Comparison of ENCODE assay signal across 1 cellular context in the genomic region with DNA sequence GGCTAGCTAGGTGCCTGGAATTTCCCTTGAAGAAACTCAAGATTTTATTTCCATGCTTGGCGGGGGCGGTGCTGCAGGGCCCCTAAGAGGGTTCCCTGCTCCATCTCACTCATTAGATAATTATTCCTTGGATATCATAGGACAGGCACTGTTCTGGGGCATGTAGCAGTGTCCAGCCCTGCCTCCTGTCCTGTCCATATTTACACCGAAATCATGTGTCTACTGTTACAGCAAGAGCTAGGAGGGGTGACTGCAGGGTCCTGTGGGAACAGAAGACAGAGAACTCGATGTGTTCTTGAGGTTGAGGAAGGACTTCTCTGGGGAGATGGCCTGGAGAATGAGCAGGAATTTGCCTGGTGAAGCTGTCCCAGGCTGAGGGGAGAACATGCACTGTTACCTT.
TF ChIP-seq lines count a peak whose summit lies in the region.

No MANE protein-coding gene starts in this region.

TF ChIP-seq in K562, 482 proteins besides CTCF, POLR2A, EP300 and RAD21:
- TF ChIP-seq, protein P1, sequence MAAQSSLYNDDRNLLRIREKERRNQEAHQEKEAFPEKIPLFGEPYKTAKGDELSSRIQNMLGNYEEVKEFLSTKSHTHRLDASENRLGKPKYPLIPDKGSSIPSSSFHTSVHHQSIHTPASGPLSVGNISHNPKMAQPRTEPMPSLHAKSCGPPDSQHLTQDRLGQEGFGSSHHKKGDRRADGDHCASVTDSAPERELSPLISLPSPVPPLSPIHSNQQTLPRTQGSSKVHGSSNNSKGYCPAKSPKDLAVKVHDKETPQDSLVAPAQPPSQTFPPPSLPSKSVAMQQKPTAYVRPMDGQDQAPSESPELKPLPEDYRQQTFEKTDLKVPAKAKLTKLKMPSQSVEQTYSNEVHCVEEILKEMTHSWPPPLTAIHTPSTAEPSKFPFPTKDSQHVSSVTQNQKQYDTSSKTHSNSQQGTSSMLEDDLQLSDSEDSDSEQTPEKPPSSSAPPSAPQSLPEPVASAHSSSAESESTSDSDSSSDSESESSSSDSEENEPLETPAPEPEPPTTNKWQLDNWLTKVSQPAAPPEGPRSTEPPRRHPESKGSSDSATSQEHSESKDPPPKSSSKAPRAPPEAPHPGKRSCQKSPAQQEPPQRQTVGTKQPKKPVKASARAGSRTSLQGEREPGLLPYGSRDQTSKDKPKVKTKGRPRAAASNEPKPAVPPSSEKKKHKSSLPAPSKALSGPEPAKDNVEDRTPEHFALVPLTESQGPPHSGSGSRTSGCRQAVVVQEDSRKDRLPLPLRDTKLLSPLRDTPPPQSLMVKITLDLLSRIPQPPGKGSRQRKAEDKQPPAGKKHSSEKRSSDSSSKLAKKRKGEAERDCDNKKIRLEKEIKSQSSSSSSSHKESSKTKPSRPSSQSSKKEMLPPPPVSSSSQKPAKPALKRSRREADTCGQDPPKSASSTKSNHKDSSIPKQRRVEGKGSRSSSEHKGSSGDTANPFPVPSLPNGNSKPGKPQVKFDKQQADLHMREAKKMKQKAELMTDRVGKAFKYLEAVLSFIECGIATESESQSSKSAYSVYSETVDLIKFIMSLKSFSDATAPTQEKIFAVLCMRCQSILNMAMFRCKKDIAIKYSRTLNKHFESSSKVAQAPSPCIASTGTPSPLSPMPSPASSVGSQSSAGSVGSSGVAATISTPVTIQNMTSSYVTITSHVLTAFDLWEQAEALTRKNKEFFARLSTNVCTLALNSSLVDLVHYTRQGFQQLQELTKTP (IDR thresholded peaks at IDR 0.05; ENCODE audit: low read depth in 1 of 2, partially characterized antibody in 2 of 2) = no peak
- TF ChIP-seq RBM15 (IDR thresholded peaks at IDR 0.05; ENCODE audit: insufficient read depth, low read length) (no peak), SAP30 (IDR thresholded peaks at IDR 0.05; ENCODE audit: borderline replicate concordance, insufficient read depth, low read depth, low read length, poor library complexity, severe bottlenecking) (no peak), SIN3A (IDR thresholded peaks at IDR 0.05; ENCODE audit: borderline replicate concordance in 2 of 2, control insufficient read depth in 1 of 2, low read depth in 2 of 2, low read length in 2 of 2) (no peak), TEAD2 (tag; IDR thresholded peaks at IDR 0.05) (no peak), ATF1 (CRISPR knock-in tag; IDR thresholded peaks at IDR 0.05) (no peak), ATF1 (tag; IDR thresholded peaks at IDR 0.05) (no peak), STAT5A (IDR thresholded peaks at IDR 0.05; ENCODE audit: borderline replicate concordance, low read length) (0 out of 2 replicates have a peak, but pooled peaks have one; percentile 1), ZNF584 (CRISPR knock-in tag; IDR thresholded peaks at IDR 0.05; ENCODE audit: low read depth) (0 out of 2 replicates have a peak, but pooled peaks have one; percentile 18), ZNF518B (CRISPR knock-in tag; IDR thresholded peaks at IDR 0.05) (no peak), TSHZ1 (CRISPR knock-in tag; IDR thresholded peaks at IDR 0.05) (no peak), MEF2D (tag; conservative IDR thresholded peaks at IDR 0.05; ENCODE audit: low read depth) (no peak), POLR2AphosphoS5 (IDR thresholded peaks at IDR 0.05; ENCODE audit: control insufficient read depth, insufficient read depth, low read depth, low read length) (no peak), EGR1 (conservative IDR thresholded peaks at IDR 0.05) (peak; percentile 30), ZNF253 (CRISPR knock-in tag; conservative IDR thresholded peaks at IDR 0.05) (no peak), FOSL1 (tag; conservative IDR thresholded peaks at IDR 0.05) (peak; percentile 9; the same call in 1 of the 2 replicates), ZNF696 (CRISPR knock-in tag; conservative IDR thresholded peaks at IDR 0.05) (no peak)
- TF ChIP-seq, protein P2, sequence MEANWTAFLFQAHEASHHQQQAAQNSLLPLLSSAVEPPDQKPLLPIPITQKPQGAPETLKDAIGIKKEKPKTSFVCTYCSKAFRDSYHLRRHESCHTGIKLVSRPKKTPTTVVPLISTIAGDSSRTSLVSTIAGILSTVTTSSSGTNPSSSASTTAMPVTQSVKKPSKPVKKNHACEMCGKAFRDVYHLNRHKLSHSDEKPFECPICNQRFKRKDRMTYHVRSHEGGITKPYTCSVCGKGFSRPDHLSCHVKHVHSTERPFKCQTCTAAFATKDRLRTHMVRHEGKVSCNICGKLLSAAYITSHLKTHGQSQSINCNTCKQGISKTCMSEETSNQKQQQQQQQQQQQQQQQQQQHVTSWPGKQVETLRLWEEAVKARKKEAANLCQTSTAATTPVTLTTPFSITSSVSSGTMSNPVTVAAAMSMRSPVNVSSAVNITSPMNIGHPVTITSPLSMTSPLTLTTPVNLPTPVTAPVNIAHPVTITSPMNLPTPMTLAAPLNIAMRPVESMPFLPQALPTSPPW (CRISPR knock-in tag; IDR thresholded peaks at IDR 0.05) = peak; percentile 31; the same call in 1 of the 2 replicates
- TF ChIP-seq, protein P3, sequence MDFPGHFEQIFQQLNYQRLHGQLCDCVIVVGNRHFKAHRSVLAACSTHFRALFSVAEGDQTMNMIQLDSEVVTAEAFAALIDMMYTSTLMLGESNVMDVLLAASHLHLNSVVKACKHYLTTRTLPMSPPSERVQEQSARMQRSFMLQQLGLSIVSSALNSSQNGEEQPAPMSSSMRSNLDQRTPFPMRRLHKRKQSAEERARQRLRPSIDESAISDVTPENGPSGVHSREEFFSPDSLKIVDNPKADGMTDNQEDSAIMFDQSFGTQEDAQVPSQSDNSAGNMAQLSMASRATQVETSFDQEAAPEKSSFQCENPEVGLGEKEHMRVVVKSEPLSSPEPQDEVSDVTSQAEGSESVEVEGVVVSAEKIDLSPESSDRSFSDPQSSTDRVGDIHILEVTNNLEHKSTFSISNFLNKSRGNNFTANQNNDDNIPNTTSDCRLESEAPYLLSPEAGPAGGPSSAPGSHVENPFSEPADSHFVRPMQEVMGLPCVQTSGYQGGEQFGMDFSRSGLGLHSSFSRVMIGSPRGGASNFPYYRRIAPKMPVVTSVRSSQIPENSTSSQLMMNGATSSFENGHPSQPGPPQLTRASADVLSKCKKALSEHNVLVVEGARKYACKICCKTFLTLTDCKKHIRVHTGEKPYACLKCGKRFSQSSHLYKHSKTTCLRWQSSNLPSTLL (IDR thresholded peaks at IDR 0.05) = no peak
